ENCODE assay signal across 26 cellular contexts in the genomic region with DNA sequence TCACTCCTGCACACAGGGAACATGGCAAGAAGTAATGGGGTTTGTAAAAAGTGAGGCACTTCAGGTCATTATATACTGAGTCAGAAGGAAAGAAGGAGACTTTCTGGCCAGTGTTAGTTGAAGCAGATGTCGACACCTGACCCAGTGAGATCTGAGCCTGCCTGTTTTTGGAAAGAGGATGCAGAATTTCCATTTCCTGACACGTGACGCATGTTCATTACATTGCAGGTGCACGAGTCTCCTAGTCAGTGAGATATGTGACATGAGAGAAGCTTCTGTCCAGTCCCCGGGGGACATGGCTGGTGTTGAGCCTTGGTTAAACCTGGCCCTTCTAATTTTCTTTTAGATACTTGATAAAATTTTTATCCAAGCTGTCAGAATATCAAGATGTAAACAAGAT.
DNase-seq lines count a peak whose midpoint lies in the region; ATAC-seq, FAIRE-seq and TF ChIP-seq lines count a peak whose summit lies in the region.
"Had no signal": no experiment of that assay in that cellular context is flagged by ENCODE, and none has a peak within 500 bp of the region (broad histone marks: within the 10 kb centered on the region; RNA-seq: fewer than 3 reads in every experiment).

No MANE protein-coding gene starts in this region.

- H3K9ac ChIP-seq in BLaER1 (no peak overlapping the region), Karpas-422 (ENCODE audit: low read length) (no peak overlapping the region), OCI-LY3 (ENCODE audit: low read length) (no peak overlapping the region)
- H3K9ac ChIP-seq: GM23248 had no signal

- H3K27ac ChIP-seq in BLaER1 (peak overlapping the region; percentile 28; the same call in 1 of the 2 replicates), Karpas-422 (ENCODE audit: low read length) (peak overlapping the region; percentile 69), OCI-LY3 (ENCODE audit: low read length) (peak overlapping the region; percentile 23; the same call in 1 of the 2 replicates)
- H3K27ac ChIP-seq: 22Rv1, A549, C4-2B, GM23248 had no signal

- no peaks in the 10 kb centered on the region for H3K79me2 ChIP-seq in Karpas-422 (ENCODE audit: low read length)
- no peaks in the 10 kb centered on the region for H3K79me2 ChIP-seq in OCI-LY3 (ENCODE audit: low read length)

- ATAC-seq in activated naive CD8-positive, alpha-beta T cell treated with anti-CD3 and anti-CD28 coated beads, Interleukin-2, amount 50 U/mL, for 24 hours, result no peak
- ATAC-seq in GM19035 (IDR thresholded peaks at IDR 0.05; ENCODE audit: unreplicated experiment), result no peak
- ATAC-seq: A549; CD8-positive, alpha-beta T cell; GM12878 had no signal

- H3K27me3 Mint-ChIP-seq in activated naive CD8-positive, alpha-beta T cell treated with anti-CD3 and anti-CD28 coated beads, Interleukin-2, amount 50 U/mL, for 24 hours, result no peaks in the 10 kb centered on the region
- H3K27me3 Mint-ChIP-seq: CD4-positive, CD25-positive, alpha-beta regulatory T cell had no signal

- H3K4me3 ChIP-seq in BLaER1 (no peak overlapping the region), Karpas-422 (ENCODE audit: low read length) (no peak overlapping the region), OCI-LY3 (ENCODE audit: low read length) (no peak overlapping the region), bronchial epithelial cell (ENCODE audit: low read depth, low read length) (no peak overlapping the region)
- H3K4me3 ChIP-seq: A549, GM12878, GM23248 had no signal

- TF ChIP-seq CTCF in OCI-LY3 (IDR thresholded peaks at IDR 0.05; ENCODE audit: low read depth, low read length) (no peak), bronchial epithelial cell (IDR thresholded peaks at IDR 0.05; ENCODE audit: insufficient read depth, low read length, severe bottlenecking) (no peak)

- peak; percentile 32 for FAIRE-seq in bronchial epithelial cell (lab: Jason Lieb, UNC)
- FAIRE-seq: A549, GM12878, H1 had no signal

- peaks cover 9% of the 10 kb centered on the region for H3K9me3 Mint-ChIP-seq in activated naive CD8-positive, alpha-beta T cell treated with anti-CD3 and anti-CD28 coated beads, Interleukin-2, amount 50 U/mL, for 24 hours

- H2AFZ ChIP-seq in Karpas-422 (ENCODE audit: low read length), result no peak overlapping the region
- H2AFZ ChIP-seq in OCI-LY3 (ENCODE audit: low read depth, low read length), result no peak overlapping the region
- H2AFZ ChIP-seq: GM23248 had no signal

- H3K9me3 ChIP-seq in BLaER1 (peaks cover 35% of the 10 kb centered on the region), Karpas-422 (ENCODE audit: low read length) (no peaks in the 10 kb centered on the region), OCI-LY3 (ENCODE audit: insufficient read depth, low read length) (no peaks in the 10 kb centered on the region; the same call in 1 of the 2 replicates)
- H3K9me3 ChIP-seq: BE2C, Caco-2 had no signal

- H3K36me3 Mint-ChIP-seq in activated naive CD8-positive, alpha-beta T cell treated with anti-CD3 and anti-CD28 coated beads, Interleukin-2, amount 50 U/mL, for 24 hours (ENCODE audit: low read depth), result no peaks in the 10 kb centered on the region
- H3K36me3 Mint-ChIP-seq: CD4-positive, CD25-positive, alpha-beta regulatory T cell; CD8-positive, alpha-beta T cell had no signal

- no peak overlapping the region for H3K27ac Mint-ChIP-seq in activated naive CD8-positive, alpha-beta T cell treated with anti-CD3 and anti-CD28 coated beads, Interleukin-2, amount 50 U/mL, for 24 hours
- H3K27ac Mint-ChIP-seq: CD4-positive, CD25-positive, alpha-beta regulatory T cell; CD8-positive, alpha-beta T cell had no signal

- DNase-seq in Karpas-422 (no peak), bronchial epithelial cell (ENCODE audit: low read depth) (no peak), 8988T (no peak)
- no peak for DNase-seq in activated CD4-positive, alpha-beta T cell treated with anti-CD3 and anti-CD28 coated beads for 48 hours
- no peak for DNase-seq in activated naive CD8-positive, alpha-beta T cell treated with anti-CD3 and anti-CD28 coated beads, Interleukin-2, amount 50 U/mL, for 24 hours
- DNase-seq: ACHN; AML-193; BE2C; Caco-2; CD4-positive, CD25-positive, alpha-beta regulatory T cell; CD8-positive, alpha-beta T cell; DMS153; DND-41; EL; GDM1; GM23248; H7; HCEC 1CT had no signal

- H3K4me1 ChIP-seq in BLaER1, result peaks cover 16% of the 10 kb centered on the region
- H3K4me1 ChIP-seq in Karpas-422 (ENCODE audit: low read length), result peaks cover 9% of the 10 kb centered on the region
- peaks cover 14% of the 10 kb centered on the region for H3K4me1 ChIP-seq in OCI-LY3 (ENCODE audit: low read length)
- H3K4me1 ChIP-seq: A549, BE2C, Caco-2 had no signal

- peaks cover 48% of the 10 kb centered on the region for H3K36me3 ChIP-seq in BLaER1
- peaks cover 72% of the 10 kb centered on the region for H3K36me3 ChIP-seq in Karpas-422 (ENCODE audit: insufficient read depth, low read length)
- peaks cover 40% of the 10 kb centered on the region for H3K36me3 ChIP-seq in OCI-LY3 (replicated peaks; ENCODE audit: low read depth, low read length)
- H3K36me3 ChIP-seq in bronchial epithelial cell (ENCODE audit: control insufficient read depth, insufficient read depth, low read length), result no peaks in the 10 kb centered on the region
- H3K36me3 ChIP-seq: BE2C had no signal

- no peak overlapping the region for H3K4me3 Mint-ChIP-seq in activated naive CD8-positive, alpha-beta T cell treated with anti-CD3 and anti-CD28 coated beads, Interleukin-2, amount 50 U/mL, for 24 hours
- H3K4me3 Mint-ChIP-seq: CD4-positive, CD25-positive, alpha-beta regulatory T cell; CD8-positive, alpha-beta T cell had no signal

- no peaks in the 10 kb centered on the region for H3K4me1 Mint-ChIP-seq in activated naive CD8-positive, alpha-beta T cell treated with anti-CD3 and anti-CD28 coated beads, Interleukin-2, amount 50 U/mL, for 24 hours
- H3K4me1 Mint-ChIP-seq: CD4-positive, CD25-positive, alpha-beta regulatory T cell had no signal

- H3K27me3 ChIP-seq in BLaER1 (no peaks in the 10 kb centered on the region), Karpas-422 (ENCODE audit: low read length) (no peaks in the 10 kb centered on the region), OCI-LY3 (ENCODE audit: low read depth, low read length) (no peaks in the 10 kb centered on the region), bronchial epithelial cell (ENCODE audit: control insufficient read depth, insufficient read depth, low read length) (no peaks in the 10 kb centered on the region)
- H3K27me3 ChIP-seq: BE2C had no signal

- no peaks in the 10 kb centered on the region for H4K20me1 ChIP-seq in BLaER1
- no peaks in the 10 kb centered on the region for H4K20me1 ChIP-seq in Karpas-422 (ENCODE audit: insufficient read depth, low read depth, low read length)
- no peaks in the 10 kb centered on the region for H4K20me1 ChIP-seq in OCI-LY3 (ENCODE audit: insufficient read depth, low read length)

- H3K4me2 ChIP-seq in BLaER1 (peak overlapping the region; percentile 62), Karpas-422 (ENCODE audit: low read depth, low read length, poor library complexity, severe bottlenecking) (peak overlapping the region; percentile 4), OCI-LY3 (ENCODE audit: low read length) (no peak overlapping the region)
- H3K4me2 ChIP-seq: A549 had no signal

- no peaks in the 10 kb centered on the region for H3K9me2 ChIP-seq in Karpas-422 (replicated peaks; ENCODE audit: insufficient read depth, low read length)
